Comparison of ENCODE assay signal across 12 cellular contexts in the genomic region with DNA sequence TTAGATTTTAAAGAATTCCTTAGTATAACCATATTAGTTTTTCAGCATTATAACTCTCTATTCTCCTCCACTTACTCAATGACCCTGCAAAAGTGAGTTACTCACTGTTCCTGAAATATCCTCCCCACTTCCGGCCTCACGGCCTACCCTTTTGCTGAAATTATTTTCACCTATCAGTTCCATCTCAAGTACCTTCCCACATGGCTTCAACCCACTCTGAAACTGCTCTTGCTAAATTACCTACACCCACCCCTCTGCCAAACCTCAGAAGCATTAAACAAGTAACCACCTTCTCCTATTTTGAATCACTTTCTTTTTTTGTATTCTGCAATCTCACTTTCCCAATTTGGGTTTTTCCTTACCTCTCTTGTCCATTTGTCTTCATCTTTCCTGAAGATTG. TPM values are rescaled to one million over a fixed set of nuclear protein-coding genes. Genes with fewer than 3 reads are reported as not detected.
A peak's percentile ranks its signal among the peaks of the same experiment; 100 is the strongest.
DNase-seq lines count a peak whose midpoint lies in the region; ATAC-seq and TF ChIP-seq lines count a peak whose summit lies in the region.
"Had no signal": no experiment of that assay in that cellular context is flagged by ENCODE, and none has a peak within 500 bp of the region (broad histone marks: within the 10 kb centered on the region; RNA-seq: fewer than 3 reads in every experiment).

No MANE protein-coding gene starts in this region.

- no peak overlapping the region for H3K27ac Mint-ChIP-seq in activated naive CD8-positive, alpha-beta T cell treated with anti-CD3 and anti-CD28 coated beads, Interleukin-2, amount 50 U/mL, for 24 hours
- H3K27ac Mint-ChIP-seq in activated naive CD8-positive, alpha-beta T cell treated with anti-CD3 and anti-CD28 coated beads for 36 hours = no peak overlapping the region
- no peak overlapping the region for H3K27ac Mint-ChIP-seq in endothelial cell (ENCODE audit: unreplicated experiment)
- no peak overlapping the region for H3K27ac Mint-ChIP-seq in activated T-helper 2 cell treated with anti-CD3 and anti-CD28 coated beads, Interferon-gamma antibody, Interleukin-2, Interleukin-4, amounts not matched to agents 10 μg/mL and 5 μg/mL and 100 μg/mL, durations not matched to agents 14 hours and 24 hours and 36 hours
- H3K27ac Mint-ChIP-seq: progenitor cell of endocrine pancreas had no signal

- peaks cover 4% of the 10 kb centered on the region for H3K4me1 Mint-ChIP-seq in activated naive CD8-positive, alpha-beta T cell treated with anti-CD3 and anti-CD28 coated beads, Interleukin-2, amount 50 U/mL, for 24 hours
- peaks cover 3% of the 10 kb centered on the region for H3K4me1 Mint-ChIP-seq in activated naive CD8-positive, alpha-beta T cell treated with anti-CD3 and anti-CD28 coated beads for 36 hours
- H3K4me1 Mint-ChIP-seq in endothelial cell (ENCODE audit: unreplicated experiment) = peaks cover 5% of the 10 kb centered on the region
- H3K4me1 Mint-ChIP-seq in activated T-helper 2 cell treated with anti-CD3 and anti-CD28 coated beads, Interferon-gamma antibody, Interleukin-2, Interleukin-4, amounts not matched to agents 10 μg/mL and 5 μg/mL and 100 μg/mL, durations not matched to agents 14 hours and 24 hours and 36 hours (ENCODE audit: low read depth) = peaks cover 5% of the 10 kb centered on the region

- intact Hi-C loops in head of caudate nucleus (cut with DNase I) = no loop called here
- intact Hi-C loops in activated T-helper 2 cell treated with anti-CD3 and anti-CD28 coated beads, Interferon-gamma antibody, Interleukin-2, Interleukin-4, amounts not matched to agents 10 μg/mL and 5 μg/mL and 100 μg/mL, durations not matched to agents 14 hours and 24 hours and 36 hours (cut with micrococcal nuclease) = no loop called here

- TF ChIP-seq CTCF in endothelial cell (IDR thresholded peaks at IDR 0.05; ENCODE audit: unreplicated experiment) = no peak

- H3K27me3 Mint-ChIP-seq in activated naive CD8-positive, alpha-beta T cell treated with anti-CD3 and anti-CD28 coated beads, Interleukin-2, amount 50 U/mL, for 24 hours = peaks cover 3% of the 10 kb centered on the region
- peaks cover 16% of the 10 kb centered on the region for H3K27me3 Mint-ChIP-seq in activated naive CD8-positive, alpha-beta T cell treated with anti-CD3 and anti-CD28 coated beads for 36 hours
- peaks cover 2% of the 10 kb centered on the region for H3K27me3 Mint-ChIP-seq in endothelial cell (ENCODE audit: unreplicated experiment)
- no peaks in the 10 kb centered on the region for H3K27me3 Mint-ChIP-seq in activated T-helper 2 cell treated with anti-CD3 and anti-CD28 coated beads, Interferon-gamma antibody, Interleukin-2, Interleukin-4, amounts not matched to agents 10 μg/mL and 5 μg/mL and 100 μg/mL, durations not matched to agents 14 hours and 24 hours and 36 hours (ENCODE audit: low read depth)
- H3K27me3 Mint-ChIP-seq: progenitor cell of endocrine pancreas had no signal

- peak; percentile 36 for ATAC-seq in activated naive CD8-positive, alpha-beta T cell treated with anti-CD3 and anti-CD28 coated beads, Interleukin-2, amount 50 U/mL, for 24 hours
- ATAC-seq in GM21423 (IDR thresholded peaks at IDR 0.05; ENCODE audit: unreplicated experiment) (peak; percentile 62), HG03378 (IDR thresholded peaks at IDR 0.05; ENCODE audit: unreplicated experiment) (peak; percentile 77)

- H3K9me3 Mint-ChIP-seq in activated naive CD8-positive, alpha-beta T cell treated with anti-CD3 and anti-CD28 coated beads, Interleukin-2, amount 50 U/mL, for 24 hours = no peaks in the 10 kb centered on the region
- no peaks in the 10 kb centered on the region for H3K9me3 Mint-ChIP-seq in activated naive CD8-positive, alpha-beta T cell treated with anti-CD3 and anti-CD28 coated beads for 36 hours
- no peaks in the 10 kb centered on the region for H3K9me3 Mint-ChIP-seq in endothelial cell (ENCODE audit: unreplicated experiment)
- H3K9me3 Mint-ChIP-seq in activated T-helper 2 cell treated with anti-CD3 and anti-CD28 coated beads, Interferon-gamma antibody, Interleukin-2, Interleukin-4, amounts not matched to agents 10 μg/mL and 5 μg/mL and 100 μg/mL, durations not matched to agents 14 hours and 24 hours and 36 hours = no peaks in the 10 kb centered on the region

- DNase-seq in activated naive CD8-positive, alpha-beta T cell treated with anti-CD3 and anti-CD28 coated beads, Interleukin-2, amount 50 U/mL, for 24 hours = no peak
- DNase-seq in activated naive CD8-positive, alpha-beta T cell treated with anti-CD3 and anti-CD28 coated beads for 36 hours = no peak
- DNase-seq in head of caudate nucleus = peak in 41 of 42 donors; percentile 3 to 84 (median 46)
- DNase-seq in endothelial cell (ENCODE audit: low spot score) = no peak
- no peak for DNase-seq in activated T-helper 2 cell treated with anti-CD3 and anti-CD28 coated beads, Interferon-gamma antibody, Interleukin-2, Interleukin-4, amounts not matched to agents 10 μg/mL and 5 μg/mL and 100 μg/mL, durations not matched to agents 14 hours and 24 hours and 36 hours (ENCODE audit: low spot score)
- no peak for DNase-seq in SHP77 treated with DMSO at 0.1 percent for 48 hours (lab: John Stamatoyannopoulos, UW)
- DNase-seq: activated naive CD4-positive, alpha-beta T cell treated with Interleukin-2 at 50 U/mL for 16 hours had no signal

- no peaks in the 10 kb centered on the region for H3K36me3 Mint-ChIP-seq in activated naive CD8-positive, alpha-beta T cell treated with anti-CD3 and anti-CD28 coated beads, Interleukin-2, amount 50 U/mL, for 24 hours (ENCODE audit: low read depth)
- no peaks in the 10 kb centered on the region for H3K36me3 Mint-ChIP-seq in activated naive CD8-positive, alpha-beta T cell treated with anti-CD3 and anti-CD28 coated beads for 36 hours
- H3K36me3 Mint-ChIP-seq in endothelial cell (ENCODE audit: low read depth, unreplicated experiment) = no peaks in the 10 kb centered on the region
- H3K36me3 Mint-ChIP-seq in activated T-helper 2 cell treated with anti-CD3 and anti-CD28 coated beads, Interferon-gamma antibody, Interleukin-2, Interleukin-4, amounts not matched to agents 10 μg/mL and 5 μg/mL and 100 μg/mL, durations not matched to agents 14 hours and 24 hours and 36 hours (ENCODE audit: low read depth) = no peaks in the 10 kb centered on the region

- no peak overlapping the region for H3K4me3 Mint-ChIP-seq in activated naive CD8-positive, alpha-beta T cell treated with anti-CD3 and anti-CD28 coated beads, Interleukin-2, amount 50 U/mL, for 24 hours
- H3K4me3 Mint-ChIP-seq in activated naive CD8-positive, alpha-beta T cell treated with anti-CD3 and anti-CD28 coated beads for 36 hours = no peak overlapping the region
- H3K4me3 Mint-ChIP-seq in endothelial cell (ENCODE audit: unreplicated experiment) = no peak overlapping the region
- no peak overlapping the region for H3K4me3 Mint-ChIP-seq in activated T-helper 2 cell treated with anti-CD3 and anti-CD28 coated beads, Interferon-gamma antibody, Interleukin-2, Interleukin-4, amounts not matched to agents 10 μg/mL and 5 μg/mL and 100 μg/mL, durations not matched to agents 14 hours and 24 hours and 36 hours (ENCODE audit: low read depth)

RNA-seq across cellular contexts. Expression of gene OR5P2, which starts 37.7 kb away (rescaled TPM):
- total RNA-seq in activated naive CD8-positive, alpha-beta T cell treated with anti-CD3 and anti-CD28 coated beads for 36 hours = not detected
- total RNA-seq in endothelial cell (ENCODE audit: unreplicated experiment) = 0.26 TPM
- not detected in 2 replicates for total RNA-seq in activated T-helper 2 cell treated with anti-CD3 and anti-CD28 coated beads, Interferon-gamma antibody, Interleukin-2, Interleukin-4, amounts not matched to agents 10 μg/mL and 5 μg/mL and 100 μg/mL, durations not matched to agents 14 hours and 24 hours and 36 hours
- total RNA-seq: H4; progenitor cell of endocrine pancreas; T-helper 1 cell treated with Interleukin-12 subunit alpha and Interleukin-12 subunit beta and Interleukin-4 antibody, amounts not matched to agents 30 ng/mL and 1 ng/mL, for 36 hours had no signal

RNA-seq across cellular contexts. Expression of gene OVCH2, which starts 52.7 kb away (rescaled TPM):
- not detected for total RNA-seq in activated naive CD8-positive, alpha-beta T cell treated with anti-CD3 and anti-CD28 coated beads for 36 hours
- 0.85 TPM for total RNA-seq in endothelial cell (ENCODE audit: unreplicated experiment)
- not detected in 2 replicates for total RNA-seq in activated T-helper 2 cell treated with anti-CD3 and anti-CD28 coated beads, Interferon-gamma antibody, Interleukin-2, Interleukin-4, amounts not matched to agents 10 μg/mL and 5 μg/mL and 100 μg/mL, durations not matched to agents 14 hours and 24 hours and 36 hours
- total RNA-seq: progenitor cell of endocrine pancreas; T-helper 1 cell treated with Interleukin-12 subunit alpha and Interleukin-12 subunit beta and Interleukin-4 antibody, amounts not matched to agents 30 ng/mL and 1 ng/mL, for 36 hours had no signal

Comparison
In these comparisons a context has a peak if more than half of its experiments do, and no peak if none do; other contexts are left out.
1. DNase-seq: peak in head of caudate nucleus (41 of 42); none in activated naive CD8-positive, alpha-beta T cell treated with anti-CD3 and anti-CD28 coated beads, Interleukin-2, amount 50 U/mL, for 24 hours (single experiment), activated naive CD8-positive, alpha-beta T cell treated with anti-CD3 and anti-CD28 coated beads for 36 hours (single experiment), endothelial cell (single experiment), activated T-helper 2 cell treated with anti-CD3 and anti-CD28 coated beads, Interferon-gamma antibody, Interleukin-2, Interleukin-4, amounts not matched to agents 10 μg/mL and 5 μg/mL and 100 μg/mL, durations not matched to agents 14 hours and 24 hours and 36 hours (single experiment) and SHP77 treated with DMSO at 0.1 percent for 48 hours (single experiment).
2. Peak in every context shown above with its lines, with median percentiles within 50 percentile points of each other: ATAC-seq.